Comparison of ENCODE assay signal across 26 cellular contexts in the genomic region with DNA sequence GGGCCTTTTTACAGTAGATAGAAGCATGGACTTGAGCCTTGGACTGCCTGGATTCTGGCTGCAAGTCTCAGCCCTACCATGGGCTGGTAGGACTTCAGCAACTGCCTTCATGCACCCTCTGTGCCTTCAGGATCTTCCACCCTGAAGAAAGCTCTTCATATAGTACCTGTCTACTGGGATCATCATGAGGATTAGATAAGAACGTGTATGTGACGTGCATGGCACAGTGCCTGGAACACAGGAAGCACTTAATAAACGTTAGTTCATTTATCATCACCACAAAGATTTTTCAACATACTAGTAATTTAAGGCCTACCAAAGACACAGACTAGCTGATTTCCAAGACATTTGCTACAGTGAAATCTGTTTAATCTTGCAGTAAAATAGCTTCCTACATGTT. TPM values are rescaled to one million over a fixed set of nuclear protein-coding genes. Genes with fewer than 3 reads are reported as not detected.
A peak's percentile ranks its signal among the peaks of the same experiment; 100 is the strongest.
DNase-seq lines count a peak whose midpoint lies in the region; ATAC-seq and TF ChIP-seq lines count a peak whose summit lies in the region.
"Had no signal": no experiment of that assay in that cellular context is flagged by ENCODE, and none has a peak within 500 bp of the region (broad histone marks: within the 10 kb centered on the region; RNA-seq: fewer than 3 reads in every experiment).

No MANE protein-coding gene starts in this region.

- WGBS in esophagus muscularis mucosa: 36% methylated on average over 3 of the region's 3 CpGs

- no peak for TF ChIP-seq CTCF in nephron progenitor cell (IDR thresholded peaks at IDR 0.05)
- no peak for TF ChIP-seq CTCF in esophagus muscularis mucosa (IDR thresholded peaks at IDR 0.05)

- H3K27me3 ChIP-seq in esophagus muscularis mucosa: no peaks in the 10 kb centered on the region
- H3K27me3 ChIP-seq: heart left ventricle, left lung had no signal

- H3K9me3 Mint-ChIP-seq in activated CD4-positive, alpha-beta memory T cell treated with anti-CD3 and anti-CD28 coated beads for 36 hours: no peaks in the 10 kb centered on the region
- no peaks in the 10 kb centered on the region for H3K9me3 Mint-ChIP-seq in activated CD4-positive, alpha-beta memory T cell treated with anti-CD3 and anti-CD28 coated beads, Interleukin-2, amount 10 ng/mL, durations not matched to agents 7 days and 5 days
- H3K9me3 Mint-ChIP-seq in T-cell (no peaks in the 10 kb centered on the region), nephron progenitor cell (no peaks in the 10 kb centered on the region)
- H3K9me3 Mint-ChIP-seq in effector memory CD8-positive, alpha-beta T cell: no peaks in the 10 kb centered on the region
- H3K9me3 Mint-ChIP-seq: activated naive CD4-positive, alpha-beta T cell treated with anti-CD3 and anti-CD28 coated beads, Interleukin-2, amount 50 U/mL, for 24 hours; brain; nephron had no signal

- POLR2A ChIA-PET in activated CD4-positive, alpha-beta memory T cell treated with anti-CD3 and anti-CD28 coated beads for 36 hours (lab: Charles Lee): no interaction called here
- POLR2A ChIA-PET in activated CD4-positive, alpha-beta memory T cell treated with anti-CD3 and anti-CD28 coated beads, Interleukin-2, amount 10 ng/mL, durations not matched to agents 7 days and 5 days (lab: Charles Lee): no interaction called here
- POLR2A ChIA-PET in T-cell (lab: Charles Lee): interaction anchor here in 1 of 2 donors (0.7 kb wide), 1 partner anchor 841 kb away, joined by 5 read pairs; no protein-coding TSS in a partner anchor

- intact Hi-C loops in activated CD4-positive, alpha-beta memory T cell treated with anti-CD3 and anti-CD28 coated beads for 36 hours (cut with micrococcal nuclease): no loop called here
- intact Hi-C loops in esophagus muscularis mucosa (cut with DNase I): no loop called here

- H3K4me1 Mint-ChIP-seq in activated CD4-positive, alpha-beta memory T cell treated with anti-CD3 and anti-CD28 coated beads for 36 hours (ENCODE audit: low read depth): peaks cover 6% of the 10 kb centered on the region
- peaks cover 9% of the 10 kb centered on the region for H3K4me1 Mint-ChIP-seq in activated CD4-positive, alpha-beta memory T cell treated with anti-CD3 and anti-CD28 coated beads, Interleukin-2, amount 10 ng/mL, durations not matched to agents 7 days and 5 days
- H3K4me1 Mint-ChIP-seq in T-cell (peaks cover 13 to 17% (median 16%) of the 10 kb centered on the region in 3 donors), nephron progenitor cell (peaks cover 42% of the 10 kb centered on the region)
- H3K4me1 Mint-ChIP-seq in effector memory CD8-positive, alpha-beta T cell (ENCODE audit: low read depth in 2 of 2): peaks cover 4 to 15% of the 10 kb centered on the region in 2 donors

- no peak for DNase-seq in activated CD4-positive, alpha-beta memory T cell treated with anti-CD3 and anti-CD28 coated beads for 36 hours
- DNase-seq in activated CD4-positive, alpha-beta memory T cell treated with anti-CD3 and anti-CD28 coated beads, Interleukin-2, amount 10 ng/mL, durations not matched to agents 7 days and 5 days: no peak
- no peak for DNase-seq in T-cell
- no peak for DNase-seq in effector memory CD8-positive, alpha-beta T cell
- DNase-seq in nephron progenitor cell: no peak
- no peak for DNase-seq in DMS114 treated with DMSO at 0.1 percent for 48 hours (lab: John Stamatoyannopoulos, UW; ENCODE audit: unreplicated experiment)
- no peak for DNase-seq in esophagus muscularis mucosa (ENCODE audit: extremely low spot score)
- DNase-seq in SK-N-DZ (ENCODE audit: low spot score): no peak
- DNase-seq: activated CD4-positive, alpha-beta T cell treated with anti-CD3 and anti-CD28 coated beads for 48 hours; activated T-cell treated with anti-CD3 and anti-CD28 coated beads for 4 hours; Calu3; heart left ventricle; Karpas-422; left lung; midbrain; NCI-H1092; NCI-H2029; NCI-H2227 treated with DMSO at 0.1 percent for 48 hours; NCI-H82; OCI-M1; posterior cingulate gyrus; SHP77 treated with DMSO at 0.1 percent for 48 hours had no signal

- H3K27ac Mint-ChIP-seq in activated CD4-positive, alpha-beta memory T cell treated with anti-CD3 and anti-CD28 coated beads for 36 hours: peak overlapping the region; percentile 25
- no peak overlapping the region for H3K27ac Mint-ChIP-seq in activated CD4-positive, alpha-beta memory T cell treated with anti-CD3 and anti-CD28 coated beads, Interleukin-2, amount 10 ng/mL, durations not matched to agents 7 days and 5 days
- H3K27ac Mint-ChIP-seq in T-cell: peak overlapping the region; percentile 6 to 50
- H3K27ac Mint-ChIP-seq in effector memory CD8-positive, alpha-beta T cell: peak overlapping the region; percentile 73 to 80
- peak overlapping the region; percentile 37 for H3K27ac Mint-ChIP-seq in nephron progenitor cell
- H3K27ac Mint-ChIP-seq: activated naive CD4-positive, alpha-beta T cell treated with anti-CD3 and anti-CD28 coated beads, Interleukin-2, amount 50 U/mL, for 24 hours had no signal

- no peak overlapping the region for H3K4me3 Mint-ChIP-seq in activated CD4-positive, alpha-beta memory T cell treated with anti-CD3 and anti-CD28 coated beads for 36 hours
- H3K4me3 Mint-ChIP-seq in activated CD4-positive, alpha-beta memory T cell treated with anti-CD3 and anti-CD28 coated beads, Interleukin-2, amount 10 ng/mL, durations not matched to agents 7 days and 5 days: no peak overlapping the region
- H3K4me3 Mint-ChIP-seq in T-cell (no peak overlapping the region), nephron progenitor cell (no peak overlapping the region)
- no peak overlapping the region for H3K4me3 Mint-ChIP-seq in effector memory CD8-positive, alpha-beta T cell
- H3K4me3 Mint-ChIP-seq: activated naive CD4-positive, alpha-beta T cell treated with anti-CD3 and anti-CD28 coated beads, Interleukin-2, amount 50 U/mL, for 24 hours; brain; nephron had no signal

- TF ChIP-seq POLR2A in esophagus muscularis mucosa (IDR thresholded peaks at IDR 0.05; ENCODE audit: low read depth): no peak

- H3K36me3 ChIP-seq in esophagus muscularis mucosa: peaks cover 10 to 66% (median 43%) of the 10 kb centered on the region in 4 donors

- CTCF ChIA-PET in activated CD4-positive, alpha-beta memory T cell treated with anti-CD3 and anti-CD28 coated beads for 36 hours (lab: Charles Lee): interaction anchor here (1.6 to 2.6 kb wide), 2 partner anchors 13 kb away, joined by 9 to 12 read pairs; no protein-coding TSS in a partner anchor
- CTCF ChIA-PET in activated CD4-positive, alpha-beta memory T cell treated with anti-CD3 and anti-CD28 coated beads, Interleukin-2, amount 10 ng/mL, durations not matched to agents 7 days and 5 days (lab: Charles Lee): interaction anchor here (2.0 to 4.2 kb wide), 2 partner anchors 13 kb away, joined by 6 to 18 read pairs; no protein-coding TSS in a partner anchor
- CTCF ChIA-PET in T-cell (lab: Charles Lee): interaction anchor here in 1 of 2 donors (0.5 to 1.2 kb wide), 2 partner anchors 13 to 344 kb away, joined by 3 to 5 read pairs; no protein-coding TSS in a partner anchor

- H3K27ac ChIP-seq in esophagus muscularis mucosa (replicated peaks in 1 of 4): peak overlapping the region in 2 of 4 donors; percentile 8 to 42
- H3K27ac ChIP-seq: coronary artery, heart left ventricle, left lung had no signal

- H3K4me1 ChIP-seq in esophagus muscularis mucosa: peaks cover 0 to 23% (median 10%) of the 10 kb centered on the region in 4 donors
- H3K4me1 ChIP-seq: left lung had no signal

- H3K27me3 Mint-ChIP-seq in activated CD4-positive, alpha-beta memory T cell treated with anti-CD3 and anti-CD28 coated beads for 36 hours: no peaks in the 10 kb centered on the region
- H3K27me3 Mint-ChIP-seq in activated CD4-positive, alpha-beta memory T cell treated with anti-CD3 and anti-CD28 coated beads, Interleukin-2, amount 10 ng/mL, durations not matched to agents 7 days and 5 days: no peaks in the 10 kb centered on the region
- H3K27me3 Mint-ChIP-seq in T-cell: no peaks in the 10 kb centered on the region
- H3K27me3 Mint-ChIP-seq in effector memory CD8-positive, alpha-beta T cell: no peaks in the 10 kb centered on the region
- H3K27me3 Mint-ChIP-seq in nephron progenitor cell (ENCODE audit: low read depth, poor library complexity): no peaks in the 10 kb centered on the region
- H3K27me3 Mint-ChIP-seq: activated naive CD4-positive, alpha-beta T cell treated with anti-CD3 and anti-CD28 coated beads, Interleukin-2, amount 50 U/mL, for 24 hours; brain had no signal

- H3K9me3 ChIP-seq in esophagus muscularis mucosa: no peaks in the 10 kb centered on the region
- H3K9me3 ChIP-seq: heart left ventricle, left lung had no signal

- TF ChIP-seq EP300 in esophagus muscularis mucosa (IDR thresholded peaks at IDR 0.05): no peak

- peaks cover 42% of the 10 kb centered on the region for H3K36me3 Mint-ChIP-seq in activated CD4-positive, alpha-beta memory T cell treated with anti-CD3 and anti-CD28 coated beads for 36 hours
- H3K36me3 Mint-ChIP-seq in activated CD4-positive, alpha-beta memory T cell treated with anti-CD3 and anti-CD28 coated beads, Interleukin-2, amount 10 ng/mL, durations not matched to agents 7 days and 5 days (ENCODE audit: low read depth): peaks cover 74% of the 10 kb centered on the region
- H3K36me3 Mint-ChIP-seq in T-cell: peaks cover 39% of the 10 kb centered on the region
- peaks cover 32% of the 10 kb centered on the region for H3K36me3 Mint-ChIP-seq in effector memory CD8-positive, alpha-beta T cell (ENCODE audit: insufficient read depth)
- peaks cover 34% of the 10 kb centered on the region for H3K36me3 Mint-ChIP-seq in nephron progenitor cell (ENCODE audit: low read depth)

- no peak overlapping the region for H3K4me3 ChIP-seq in esophagus muscularis mucosa
- H3K4me3 ChIP-seq: coronary artery, heart left ventricle, left lung had no signal

- ATAC-seq in T-cell (replicated peaks in 1 of 4): no peak
- ATAC-seq in effector memory CD8-positive, alpha-beta T cell (replicated peaks): no peak
- ATAC-seq: heart left ventricle, left lung had no signal

RNA-seq across cellular contexts. Expression of gene ITM2C, which starts 53.2 kb away (rescaled TPM):
- 10 to 100 TPM; 19.5 to 23.0 TPM for total RNA-seq in activated CD4-positive, alpha-beta memory T cell treated with anti-CD3 and anti-CD28 coated beads for 36 hours
- 10 to 100 TPM; 25.4 to 26.8 TPM for total RNA-seq in activated CD4-positive, alpha-beta memory T cell treated with anti-CD3 and anti-CD28 coated beads, Interleukin-2, amount 10 ng/mL, durations not matched to agents 7 days and 5 days
- total RNA-seq in T-cell (10 to 100 TPM; 21.9 to 41.2 (median 34.8) TPM), esophagus muscularis mucosa (100 to 1,000 TPM in 2 of 4 donors, 10 to 100 TPM in 2; 84.0 to 145 (median 101) TPM)
- polyA plus RNA-seq in SK-N-DZ (2014; cell fraction: cytosol; rRNA removed): 94.1 and 96.8 TPM in 2 replicates
- polyA plus RNA-seq in SK-N-DZ (2014; cell fraction: nucleus; rRNA removed): 45.4 and 55.7 TPM in 2 replicates
